In genomic region chr18:67199993-67200617, GRCh38 we compare ENCODE assay signal across 8 cellular contexts.
DNase-seq lines count a peak whose midpoint lies in the region; ATAC-seq and TF ChIP-seq lines count a peak whose summit lies in the region.

No MANE protein-coding gene starts in this region.

- no peaks in the 10 kb centered on the region for H3K36me3 Mint-ChIP-seq in brain

- no peaks in the 10 kb centered on the region for H3K36me3 ChIP-seq in uterus

- H3K4me1 Mint-ChIP-seq in brain, result no peaks in the 10 kb centered on the region

- no peak overlapping the region for H3K27ac ChIP-seq in uterus

- H3K27me3 ChIP-seq in uterus, result no peaks in the 10 kb centered on the region

- no peak overlapping the region for H3K4me3 Mint-ChIP-seq in brain

- H3K4me3 ChIP-seq in uterus, result no peak overlapping the region

- peaks cover 4% of the 10 kb centered on the region for H3K27me3 Mint-ChIP-seq in brain

- TF ChIP-seq CTCF in brain (conservative IDR thresholded peaks at IDR 0.05), result peak; percentile 81 to 87
- TF ChIP-seq CTCF in uterus (IDR thresholded peaks at IDR 0.05), result peak; percentile 22 to 38 (median 28)

- ATAC-seq in GM19397 (IDR thresholded peaks at IDR 0.05; ENCODE audit: unreplicated experiment) (peak; percentile 80), HG03354 (IDR thresholded peaks at IDR 0.05; ENCODE audit: poor library complexity, severe bottlenecking, unreplicated experiment) (peak; percentile 97)

- H3K4me1 ChIP-seq in uterus, result no peaks in the 10 kb centered on the region

- DNase-seq in DMS79 (lab: John Stamatoyannopoulos, UW) (peak; percentile 23), NCI-H226 (peak; percentile 1), kidney glomerular epithelial cell (lab: John Stamatoyannopoulos, UW) (peak; percentile 58), uterus (no peak), HK-2 (ENCODE audit: unreplicated experiment) (no peak)

- TF ChIP-seq POLR2A in uterus (IDR thresholded peaks at IDR 0.05), result no peak

- no peaks in the 10 kb centered on the region for H3K9me3 Mint-ChIP-seq in brain

- H3K9me3 ChIP-seq in uterus, result no peaks in the 10 kb centered on the region

- no peak overlapping the region for H3K27ac Mint-ChIP-seq in brain

- intact Hi-C loops in uterus (cut with DNase I; ENCODE audit: low total_unique reads), result no loop called here

Comparison
In these comparisons a context has a peak if more than half of its experiments do, and no peak if none do; other contexts are left out.
1. DNase-seq: peak in DMS79 (single experiment), NCI-H226 (single experiment) and kidney glomerular epithelial cell (single experiment); none in uterus (0 of 2) and HK-2 (single experiment).